4 cellular contexts compared by ENCODE assay signal in the genomic region with DNA sequence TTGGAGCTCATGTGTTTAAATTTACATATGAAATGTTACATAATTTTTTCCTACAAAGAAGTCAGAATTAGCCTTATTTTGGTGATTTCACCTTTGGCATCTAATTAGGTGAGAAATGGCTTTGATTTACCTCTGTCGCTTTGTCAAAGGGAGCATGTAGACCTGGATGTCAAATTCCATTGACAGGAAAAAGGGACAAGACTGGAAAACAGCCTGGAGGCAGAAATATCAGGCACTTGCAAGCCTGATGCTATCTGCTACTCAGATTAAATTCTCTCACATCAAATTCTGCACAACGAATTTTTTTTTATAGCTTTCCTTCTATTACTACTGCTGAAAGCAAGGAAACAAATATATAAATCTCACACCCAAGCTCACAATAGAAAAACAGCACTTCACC. TPM values are rescaled to one million over a fixed set of nuclear protein-coding genes. Genes with fewer than 3 reads are reported as not detected.
"Had no signal": no experiment of that assay in that cellular context is flagged by ENCODE, and none has a peak within 500 bp of the region (broad histone marks: within the 10 kb centered on the region; RNA-seq: fewer than 3 reads in every experiment).

No MANE protein-coding gene starts in this region.

- ATAC-seq: GM12878 had no signal

- H3K4me3 ChIP-seq: GM12878 had no signal

- DNase-seq: GDM1, GF-D8 had no signal

RNA-seq across cellular contexts. Expression of gene CTNND2, which starts 54.1 kb away (rescaled TPM):
- total RNA-seq: G401, GM12878 had no signal
